7 cellular contexts compared by ENCODE assay signal in the genomic region with DNA sequence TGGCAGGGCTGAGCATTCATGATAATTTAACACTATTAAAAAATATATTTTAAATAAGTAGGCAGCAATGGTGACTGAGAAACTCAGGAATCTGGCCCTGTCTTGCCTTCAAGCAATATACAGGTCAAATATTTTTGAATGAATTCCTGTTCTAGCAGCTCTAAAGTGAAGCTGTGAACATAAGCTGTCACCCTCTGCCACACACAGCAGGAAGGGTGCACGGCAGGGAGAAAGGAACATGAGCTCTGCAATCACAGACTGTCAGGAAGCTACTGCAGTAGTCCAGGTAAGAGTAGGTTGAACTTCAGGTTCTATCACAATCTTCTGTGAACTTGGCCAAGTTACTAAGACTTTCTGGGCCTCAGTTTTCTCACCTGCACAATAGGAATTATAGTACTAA.
"Had no signal": no experiment of that assay in that cellular context is flagged by ENCODE, and none has a peak within 500 bp of the region (broad histone marks: within the 10 kb centered on the region; RNA-seq: fewer than 3 reads in every experiment).

No MANE protein-coding gene starts in this region.

- H2AFZ ChIP-seq: GM23248 had no signal

- H3K4me1 ChIP-seq: HAP-1 had no signal

- H3K4me3 ChIP-seq: GM23248, HAP-1 had no signal

- H3K9ac ChIP-seq: GM23248 had no signal

- H3K27ac ChIP-seq: GM23248, HL-60 had no signal

- ATAC-seq: HepG2 had no signal

- H3K9me3 ChIP-seq: HAP-1 had no signal

- DNase-seq: GOT3, H7, HFFc6 had no signal

- H3K36me3 ChIP-seq: HAP-1 had no signal
